14 cellular contexts compared by ENCODE assay signal in genomic region chr19:2054763-2055162, GRCh38. TPM values are rescaled to one million over a fixed set of nuclear protein-coding genes. Genes with fewer than 3 reads are reported as not detected.
DNase-seq lines count a peak whose midpoint lies in the region; ATAC-seq and TF ChIP-seq lines count a peak whose summit lies in the region.
"Had no signal": no experiment of that assay in that cellular context is flagged by ENCODE, and none has a peak within 500 bp of the region (broad histone marks: within the 10 kb centered on the region; RNA-seq: fewer than 3 reads in every experiment).

No MANE protein-coding gene starts in this region.

- H3K9me3 ChIP-seq in CD4-positive, CD25-positive, alpha-beta regulatory T cell (ENCODE audit: control insufficient read depth in 2 of 2, low read length in 2 of 2): no peaks in the 10 kb centered on the region
- H3K9me3 ChIP-seq in HEK293 (ENCODE audit: control insufficient read depth, insufficient read depth, low read depth, low read length) (no peaks in the 10 kb centered on the region), body of pancreas (no peaks in the 10 kb centered on the region), neutrophil (no peaks in the 10 kb centered on the region)
- H3K9me3 ChIP-seq: thoracic aorta had no signal

- H3K27me3 Mint-ChIP-seq in CD4-positive, CD25-positive, alpha-beta regulatory T cell: peaks cover 4% of the 10 kb centered on the region

- peaks cover 0 to 66% (median 9%) of the 10 kb centered on the region in 4 donors for H3K4me1 Mint-ChIP-seq in CD4-positive, CD25-positive, alpha-beta regulatory T cell

- 75 to 88% methylated on average over 5 to 8 of the region's 8 CpGs for WGBS in body of pancreas, 2 donors

- H3K36me3 ChIP-seq in CD4-positive, CD25-positive, alpha-beta regulatory T cell (ENCODE audit: control insufficient read depth, insufficient read depth, low read length): no peaks in the 10 kb centered on the region
- H3K36me3 ChIP-seq in HEK293 (ENCODE audit: control insufficient read depth in 2 of 2, insufficient read depth in 1 of 2, low read length in 2 of 2): no peaks in the 10 kb centered on the region
- H3K36me3 ChIP-seq in body of pancreas (replicated peaks in 1 of 2; ENCODE audit: insufficient read depth in 1 of 2, low read depth in 2 of 2): no peaks in the 10 kb centered on the region
- H3K36me3 ChIP-seq in neutrophil: peaks cover under 1% of the 10 kb centered on the region
- H3K36me3 ChIP-seq: thoracic aorta had no signal

- no peak overlapping the region for H3K4me3 ChIP-seq in CD4-positive, CD25-positive, alpha-beta regulatory T cell (ENCODE audit: low read depth, low read length)
- H3K4me3 ChIP-seq in HEK293 (ENCODE audit: low read depth, low read length): no peak overlapping the region
- no peak overlapping the region for H3K4me3 ChIP-seq in body of pancreas
- no peak overlapping the region for H3K4me3 ChIP-seq in neutrophil (ENCODE audit: low read depth in 1 of 2, low read length in 1 of 2)
- H3K4me3 ChIP-seq: thoracic aorta had no signal

- intact Hi-C loops in body of pancreas (cut with DNase I): no loop called here

- no peaks in the 10 kb centered on the region for H3K27me3 ChIP-seq in CD4-positive, CD25-positive, alpha-beta regulatory T cell (ENCODE audit: control insufficient read depth, insufficient read depth, low read length)
- H3K27me3 ChIP-seq in body of pancreas: no peaks in the 10 kb centered on the region
- H3K27me3 ChIP-seq in neutrophil: no peaks in the 10 kb centered on the region

- POLR2A ChIA-PET in HEK293 (lab: Yijun Ruan, JAX): no interaction called here

- CTCF ChIA-PET in HEK293 (lab: Yijun Ruan, JAX): interaction anchor here (0.6 to 1.1 kb wide), 3 partner anchors 8 to 27 kb away, joined by 3 to 8 read pairs (median 4); no protein-coding TSS in a partner anchor

- H3K4me3 Mint-ChIP-seq in CD4-positive, CD25-positive, alpha-beta regulatory T cell: peak overlapping the region in 2 of 4 donors; percentile 69 to 86

- H3K9me3 Mint-ChIP-seq in CD4-positive, CD25-positive, alpha-beta regulatory T cell: no peaks in the 10 kb centered on the region

- TF ChIP-seq POLR2A in body of pancreas (IDR thresholded peaks at IDR 0.05): no peak

- peak overlapping the region; percentile 23 for H3K27ac ChIP-seq in CD4-positive, CD25-positive, alpha-beta regulatory T cell (ENCODE audit: insufficient read depth, low read length, poor library complexity, severe bottlenecking)
- H3K27ac ChIP-seq in HEK293 (ENCODE audit: extremely low read depth, low read depth, low read length): no peak overlapping the region
- H3K27ac ChIP-seq in body of pancreas: peak overlapping the region in 3 of 4 donors; percentile 42 to 89 (median 60)
- peak overlapping the region; percentile 51 for H3K27ac ChIP-seq in neutrophil

- H3K4me1 ChIP-seq in CD4-positive, CD25-positive, alpha-beta regulatory T cell (ENCODE audit: control insufficient read depth, insufficient read depth, low read length, poor library complexity, severe bottlenecking): peaks cover 64% of the 10 kb centered on the region
- H3K4me1 ChIP-seq in HEK293 (ENCODE audit: control insufficient read depth, insufficient read depth, low read length) (peaks cover 4% of the 10 kb centered on the region; the same call in 1 of the 2 replicates), body of pancreas (peaks cover 74% of the 10 kb centered on the region), neutrophil (ENCODE audit: control insufficient read depth in 1 of 2, insufficient read depth in 1 of 2, low read depth in 1 of 2, low read length in 1 of 2) (peaks cover 40 to 47% of the 10 kb centered on the region in 2 experiments)

- H3K27ac Mint-ChIP-seq in CD4-positive, CD25-positive, alpha-beta regulatory T cell: peak overlapping the region in 2 of 3 donors; percentile 63 to 88

- DNase-seq in CD4-positive, CD25-positive, alpha-beta regulatory T cell: no peak
- DNase-seq in body of pancreas: peak in 1 of 4 donors; percentile 15
- DNase-seq in activated effector memory CD4-positive, alpha-beta T cell treated with Interleukin-2 at 50 U/mL for 16 hours: no peak
- no peak for DNase-seq in GM10266 (ENCODE audit: extremely low spot score)
- DNase-seq: DMS 273 treated with DMSO at 0.1 percent for 48 hours; foreskin melanocyte; NCI-H1930; RPMI8226; stimulated activated CD4-positive, alpha-beta T cell treated with anti-CD3 and anti-CD28 coated beads, Interleukin-2, amount 100 ng/mL, for 24 hours had no signal

- H3K36me3 Mint-ChIP-seq in CD4-positive, CD25-positive, alpha-beta regulatory T cell: no peaks in the 10 kb centered on the region

- ATAC-seq in CD4-positive, CD25-positive, alpha-beta regulatory T cell (ENCODE audit: low read depth in 2 of 2): no peak
- ATAC-seq in body of pancreas: no peak
- no peak for ATAC-seq in GM19397 (IDR thresholded peaks at IDR 0.05; ENCODE audit: unreplicated experiment)
- no peak for ATAC-seq in HG03354 (IDR thresholded peaks at IDR 0.05; ENCODE audit: poor library complexity, severe bottlenecking, unreplicated experiment)

- TF ChIP-seq CTCF in HEK293 (tag by site-specific recombination; IDR thresholded peaks at IDR 0.05): no peak
- no peak for TF ChIP-seq CTCF in body of pancreas (IDR thresholded peaks at IDR 0.05)
- no peak for TF ChIP-seq CTCF in neutrophil (IDR thresholded peaks at IDR 0.05)
- TF ChIP-seq CTCF in GM10266 (IDR thresholded peaks at IDR 0.05; ENCODE audit: control insufficient read depth, insufficient read depth, low read depth, missing control alignments): no peak

TF ChIP-seq in HEK293, 187 proteins besides CTCF, POLR2A, EP300 and RAD21:
- TF ChIP-seq ZNF133 (tag by site-specific recombination; IDR thresholded peaks at IDR 0.05) (no peak), ZNF10 (tag by site-specific recombination; IDR thresholded peaks at IDR 0.05) (no peak), ZNF302 (tag by site-specific recombination; IDR thresholded peaks at IDR 0.05; ENCODE audit: low read depth) (no peak), ZNF530 (tag by site-specific recombination; IDR thresholded peaks at IDR 0.05; ENCODE audit: low read depth) (no peak), ZNF501 (tag by site-specific recombination; IDR thresholded peaks at IDR 0.05) (no peak), ZNF121 (tag by site-specific recombination; IDR thresholded peaks at IDR 0.05) (no peak), ZIC2 (tag by site-specific recombination; IDR thresholded peaks at IDR 0.05) (peak; percentile 40), ZNF362 (tag by site-specific recombination; IDR thresholded peaks at IDR 0.05) (no peak), AEBP2 (tag by site-specific recombination; IDR thresholded peaks at IDR 0.05; ENCODE audit: borderline replicate concordance) (no peak), ZFHX2 (tag by site-specific recombination; conservative IDR thresholded peaks at IDR 0.05) (0 out of 2 replicates have a peak, but pooled peaks have one; percentile 13), KLF1 (tag by site-specific recombination; IDR thresholded peaks at IDR 0.05) (peak; percentile 87), ZNF324 (tag by site-specific recombination; IDR thresholded peaks at IDR 0.05) (no peak), ZBTB6 (tag by site-specific recombination; IDR thresholded peaks at IDR 0.05) (peak; percentile 44; the same call in 1 of the 2 replicates)

RNA-seq across cellular contexts. Expression of gene MKNK2, which starts 3.7 kb away (rescaled TPM):
- total RNA-seq in CD4-positive, CD25-positive, alpha-beta regulatory T cell: 340 TPM
- polyA plus RNA-seq in CD4-positive, CD25-positive, alpha-beta regulatory T cell: 10 to 100 TPM; 28.7 to 38.2 (median 32.0) TPM
- 100 to 1,000 TPM; 180 to 273 TPM for total RNA-seq in body of pancreas

RNA-seq across cellular contexts. Expression of gene BTBD2, which starts 39.2 kb away (rescaled TPM):
- 58.6 TPM for total RNA-seq in CD4-positive, CD25-positive, alpha-beta regulatory T cell
- polyA plus RNA-seq in CD4-positive, CD25-positive, alpha-beta regulatory T cell: 1 to 10 TPM; 3.2 to 5.4 (median 4.7) TPM
- 10 to 100 TPM; 42.3 to 44.8 TPM for total RNA-seq in body of pancreas

RNA-seq across cellular contexts. Expression of gene MOB3A, which starts 41.4 kb away (rescaled TPM):
- 131 TPM for total RNA-seq in CD4-positive, CD25-positive, alpha-beta regulatory T cell
- 10 to 100 TPM; 73.6 to 91.1 (median 88.0) TPM for polyA plus RNA-seq in CD4-positive, CD25-positive, alpha-beta regulatory T cell
- 10 to 100 TPM; 11.7 to 22.1 TPM for total RNA-seq in body of pancreas

RNA-seq across cellular contexts. Expression of gene IZUMO4, which starts 42.0 kb away (rescaled TPM):
- 16.5 TPM for total RNA-seq in CD4-positive, CD25-positive, alpha-beta regulatory T cell
- under 1 TPM; 0.47 to 0.82 (median 0.70) TPM for polyA plus RNA-seq in CD4-positive, CD25-positive, alpha-beta regulatory T cell
- 1 to 10 TPM; 3.4 to 4.0 TPM for total RNA-seq in body of pancreas
